In the genomic region with DNA sequence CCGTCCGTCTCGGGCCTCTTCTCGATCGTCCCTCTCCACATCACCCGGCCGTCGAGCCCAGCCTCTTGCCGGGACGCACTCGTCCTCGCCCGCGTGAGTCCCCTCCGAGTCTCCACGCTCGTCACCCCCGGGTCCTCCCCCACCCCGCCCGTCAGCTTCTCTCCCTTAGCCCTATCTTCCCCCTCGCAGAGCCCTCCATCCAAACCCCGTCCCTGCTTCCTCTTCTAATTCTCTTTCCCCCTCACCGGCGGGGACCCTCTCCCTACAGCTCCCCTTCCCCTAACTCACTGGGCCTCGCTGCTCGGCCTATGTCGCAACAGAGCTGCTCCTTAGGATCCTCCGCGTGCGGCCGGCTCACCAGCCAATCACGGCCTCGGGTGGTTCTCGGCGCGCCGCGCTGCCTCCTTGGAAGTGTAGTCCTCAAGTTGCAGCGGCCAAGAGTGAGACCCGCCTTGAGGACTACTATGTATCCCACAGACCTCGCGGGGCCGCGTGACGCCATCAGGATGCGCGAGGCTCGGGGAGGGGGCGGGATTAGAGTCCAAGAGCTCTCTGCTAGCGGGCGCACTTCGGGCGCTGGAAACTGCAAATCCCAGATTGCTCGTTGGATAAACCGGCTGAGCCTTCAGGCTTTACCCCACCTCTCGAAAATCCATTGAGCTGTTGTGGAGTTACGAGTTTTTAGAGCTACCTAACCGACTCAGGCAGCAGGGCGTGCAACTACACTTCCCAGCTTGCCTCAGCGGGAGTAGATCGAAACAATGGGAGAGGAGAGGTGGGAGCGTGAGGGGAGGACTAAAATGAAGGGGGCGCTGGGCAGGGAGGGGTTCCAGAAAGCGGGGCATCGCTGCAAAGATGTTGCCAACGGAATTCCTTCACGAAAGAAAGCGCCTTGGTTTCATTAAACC, we compare ENCODE assay signal across 8 cellular contexts. TPM values are rescaled to one million over a fixed set of nuclear protein-coding genes. Genes with fewer than 3 reads are reported as not detected.
A peak's percentile ranks its signal among the peaks of the same experiment; 100 is the strongest.
DNase-seq lines count a peak whose midpoint lies in the region; ATAC-seq and TF ChIP-seq lines count a peak whose summit lies in the region.

A gene (minus strand): TSS at position 331 of the 908 bp plus-strand sequence. CDS start 747 bp downstream, outside the sequence.

- TF ChIP-seq POLR2A in testis (IDR thresholded peaks at IDR 0.05): no peak

- intact Hi-C loops in testis (cut with DNase I; ENCODE audit: low total_unique reads): no loop called here

- DNase-seq in NCI-H1092 treated with DMSO at 0.1 percent for 48 hours (lab: John Stamatoyannopoulos, UW) (peak; percentile 97), SKM-1 (lab: John Stamatoyannopoulos, UW; ENCODE audit: unreplicated experiment) (peak; percentile 58), glomerular endothelial cell (ENCODE audit: extremely low read depth, low read depth, low spot score) (peak; percentile 77), omental fat pad (ENCODE audit: low spot score) (peak; percentile 99), testis (peak; percentile 99)
- DNase-seq in activated naive CD4-positive, alpha-beta T cell treated with anti-CD3 and anti-CD28 coated beads, Interleukin-2, amount 50 U/mL, for 72 hours (ENCODE audit: low spot score in 2 of 2): peak; percentile 91 to 92

- TF ChIP-seq CTCF in omental fat pad (IDR thresholded peaks at IDR 0.05) (no peak), testis (IDR thresholded peaks at IDR 0.05) (peak in 1 of 3 experiments; percentile 6)

- no peaks in the 10 kb centered on the region for H3K36me3 ChIP-seq in testis (ENCODE audit: low read depth, missing control alignments)

- ATAC-seq in HG02610 (IDR thresholded peaks at IDR 0.05; ENCODE audit: unreplicated experiment) (peak; percentile 100), omental fat pad (ENCODE audit: low FRiP score) (peak; percentile 100)
- ATAC-seq in activated naive CD4-positive, alpha-beta T cell treated with anti-CD3 and anti-CD28 coated beads, Interleukin-2, amount 50 U/mL, for 72 hours: peak; percentile 99 to 100

- H3K27me3 ChIP-seq in testis: no peaks in the 10 kb centered on the region

- peak within 1 kb of the TSS; percentile 66 to 71 for H3K27ac ChIP-seq in testis

- H3K9me3 Mint-ChIP-seq in activated naive CD4-positive, alpha-beta T cell treated with anti-CD3 and anti-CD28 coated beads, Interleukin-2, amount 50 U/mL, for 72 hours: no peaks in the 10 kb centered on the region

- peaks cover 21 to 39% of the 10 kb centered on the region in 2 donors for H3K36me3 Mint-ChIP-seq in activated naive CD4-positive, alpha-beta T cell treated with anti-CD3 and anti-CD28 coated beads, Interleukin-2, amount 50 U/mL, for 72 hours

- no peaks in the 10 kb centered on the region for H3K9me3 ChIP-seq in testis

- peaks cover 16% of the 10 kb centered on the region for H3K4me1 ChIP-seq in testis

- WGBS in testis, 2 donors: 0 to 1% methylated on average over 63 to 68 of the region's 68 CpGs

- peak within 1 kb of the TSS; percentile 90 to 99 for H3K27ac Mint-ChIP-seq in activated naive CD4-positive, alpha-beta T cell treated with anti-CD3 and anti-CD28 coated beads, Interleukin-2, amount 50 U/mL, for 72 hours

- H3K4me3 ChIP-seq in GM08714 (ENCODE audit: low read length) (peak within 1 kb of the TSS; percentile 82), testis (peak within 1 kb of the TSS; percentile 77 to 81)

RNA-seq across cellular contexts. Expression of the gene that starts here (rescaled TPM):
- total RNA-seq in activated naive CD4-positive, alpha-beta T cell treated with anti-CD3 and anti-CD28 coated beads, Interleukin-2, amount 50 U/mL, for 72 hours: 10 to 100 TPM; 23.5 to 33.6 TPM
- 58.3 and 59.3 TPM in 2 replicates for total RNA-seq in glomerular endothelial cell
- total RNA-seq in omental fat pad: 10 to 100 TPM; 28.5 to 93.4 (median 44.7) TPM
- 10 to 100 TPM; 44.4 to 49.4 TPM for total RNA-seq in testis
- 54.3 TPM for polyA plus RNA-seq in testis (ENCODE audit: insufficient read depth, low read depth, low replicate concordance)

Comparison
In these comparisons a context has a peak if more than half of its experiments do, and no peak if none do; other contexts are left out.
1. Peak in every context shown above with its lines: DNase-seq, ATAC-seq, H3K4me3 ChIP-seq and H3K27ac ChIP-seq.